In the genomic region with DNA sequence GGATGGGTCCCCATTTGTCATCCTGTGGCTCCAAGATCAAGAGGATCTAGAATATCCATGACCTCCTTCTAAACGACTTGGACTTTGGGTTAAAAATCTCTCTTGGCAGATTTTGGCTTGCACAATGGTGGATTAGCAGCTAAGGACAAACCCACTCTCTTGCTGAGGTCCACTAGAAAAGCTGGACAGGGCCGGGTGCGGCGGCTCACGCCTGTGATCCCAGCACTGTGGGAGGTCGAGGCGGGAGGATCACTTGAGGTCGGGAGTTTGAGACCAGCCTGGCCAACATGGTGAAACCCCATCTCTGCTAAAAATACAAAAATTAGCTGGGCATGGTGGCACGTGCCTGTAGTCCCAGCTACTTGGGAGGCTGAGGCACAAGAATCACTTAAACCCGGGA, we compare ENCODE assay signal across 8 cellular contexts. TPM values are rescaled to one million over a fixed set of nuclear protein-coding genes. Genes with fewer than 3 reads are reported as not detected.
A peak's percentile ranks its signal among the peaks of the same experiment; 100 is the strongest.
DNase-seq lines count a peak whose midpoint lies in the region; ATAC-seq, FAIRE-seq and TF ChIP-seq lines count a peak whose summit lies in the region.
"Not testable (repeated sequence)": the region's sequence is repeated elsewhere in the genome, so short reads cannot be mapped to it uniquely, and the experiment has no call there.

No MANE protein-coding gene starts in this region.

- H3K36me3 ChIP-seq in PC-3 (ENCODE audit: low read depth, low read length); endothelial cell of umbilical vein (ENCODE audit: control insufficient read depth in 2 of 2, extremely low read depth in 1 of 2, insufficient read depth in 2 of 2, low read length in 2 of 2); mesenchymal stem cell (ENCODE audit: control insufficient read depth in 1 of 2, insufficient read depth in 2 of 2, low read depth in 1 of 2, low read length in 2 of 2); psoas muscle (ENCODE audit: insufficient read depth in 1 of 2, low read depth in 1 of 2): not testable (repeated sequence)

- peak overlapping the region; percentile 64 for H2BK120ac ChIP-seq in mesenchymal stem cell (ENCODE audit: low read depth, low read length)

- H3K4me3 Mint-ChIP-seq in Calu3 (ENCODE audit: low read depth, unreplicated experiment); activated B cell treated with CpG ODN at 0.5 μM for 24 hours; glutamatergic neuron (ENCODE audit: unreplicated experiment); type B pancreatic cell: not testable (repeated sequence)

- H3K27ac Mint-ChIP-seq in Calu3 (ENCODE audit: unreplicated experiment) (peak overlapping the region; percentile 66), activated B cell treated with CpG ODN at 0.5 μM for 24 hours (peak overlapping the region; percentile 53), glutamatergic neuron (ENCODE audit: unreplicated experiment) (peak overlapping the region; percentile 43), type B pancreatic cell (peak overlapping the region; percentile 87)

- not testable (repeated sequence) for TF ChIP-seq POLR2A in endothelial cell of umbilical vein (IDR thresholded peaks at IDR 0.05; ENCODE audit: low read depth, low read length)

- H3K79me2 ChIP-seq in PC-3 (ENCODE audit: low read length); endothelial cell of umbilical vein (ENCODE audit: control insufficient read depth, insufficient read depth, low read length): not testable (repeated sequence)

- 88% methylated on average over 10 of the region's 10 CpGs for WGBS in mesenchymal stem cell
- 66 to 86% (median 75%) methylated on average over 10 of the region's 10 CpGs for WGBS in psoas muscle, 3 donors

- not testable (repeated sequence) for H4K8ac ChIP-seq in mesenchymal stem cell (ENCODE audit: low read length)

- H3K9me1 ChIP-seq in endothelial cell of umbilical vein (replicated peaks; ENCODE audit: control insufficient read depth, extremely low read depth, insufficient read depth, low read length), result not testable (repeated sequence)

- H3K36me3 Mint-ChIP-seq in Calu3 (ENCODE audit: insufficient read depth, unreplicated experiment); glutamatergic neuron (ENCODE audit: unreplicated experiment); type B pancreatic cell: not testable (repeated sequence)
- peaks cover 21% of the 10 kb centered on the region for H3K36me3 Mint-ChIP-seq in activated B cell treated with CpG ODN at 0.5 μM for 24 hours (ENCODE audit: low read depth)

- not testable (repeated sequence) for FAIRE-seq in endothelial cell of umbilical vein (lab: Jason Lieb, UNC)

- H3K14ac ChIP-seq in mesenchymal stem cell (ENCODE audit: low read length in 2 of 2), result not testable (repeated sequence)

- H3K4ac ChIP-seq in mesenchymal stem cell (ENCODE audit: low read depth in 1 of 2, low read length in 2 of 2), result peak overlapping the region in 1 of 2 experiments; percentile 4

- H3K4me1 ChIP-seq in PC-3 (ENCODE audit: insufficient read depth, low read length) (peaks cover 46% of the 10 kb centered on the region), endothelial cell of umbilical vein (ENCODE audit: control insufficient read depth, extremely low read depth, insufficient read depth, low read length) (peaks cover 39% of the 10 kb centered on the region)
- H3K4me1 ChIP-seq in mesenchymal stem cell (ENCODE audit: control insufficient read depth, insufficient read depth, low read depth, low read length); psoas muscle: not testable (repeated sequence)

- H3K9ac ChIP-seq in PC-3 (ENCODE audit: low read length); mesenchymal stem cell (ENCODE audit: low read length): not testable (repeated sequence)
- H3K9ac ChIP-seq in endothelial cell of umbilical vein (replicated peaks; ENCODE audit: extremely low read depth, insufficient read depth, low read length), result peak overlapping the region; percentile 16

- H3K4me1 Mint-ChIP-seq in Calu3 (ENCODE audit: low read depth, unreplicated experiment), result peaks cover 36% of the 10 kb centered on the region
- H3K4me1 Mint-ChIP-seq in activated B cell treated with CpG ODN at 0.5 μM for 24 hours, result peaks cover 25% of the 10 kb centered on the region
- H3K4me1 Mint-ChIP-seq in glutamatergic neuron (ENCODE audit: low read depth, unreplicated experiment); type B pancreatic cell (ENCODE audit: unreplicated experiment): not testable (repeated sequence)

- H3K79me1 ChIP-seq in mesenchymal stem cell (replicated peaks; ENCODE audit: low read length, poor library complexity, severe bottlenecking), result not testable (repeated sequence)

- H3K27ac ChIP-seq in PC-3 (ENCODE audit: low read length) (peak overlapping the region; percentile 77), endothelial cell of umbilical vein (ENCODE audit: insufficient read depth, low read depth, low read length) (peak overlapping the region; percentile 75), psoas muscle (peak overlapping the region; percentile 46)
- not testable (repeated sequence) for H3K27ac ChIP-seq in mesenchymal stem cell (ENCODE audit: low read length, poor library complexity, severe bottlenecking)

- H3K4me2 ChIP-seq in PC-3 (ENCODE audit: low read length), result peak overlapping the region; percentile 50; the same call in 1 of the 2 replicates
- not testable (repeated sequence) for H3K4me2 ChIP-seq in endothelial cell of umbilical vein (ENCODE audit: insufficient read depth, low read length); mesenchymal stem cell (ENCODE audit: low read length, poor library complexity, severe bottlenecking)

- H3K23ac ChIP-seq in mesenchymal stem cell (ENCODE audit: low read length in 2 of 2), result not testable (repeated sequence)

- not testable (repeated sequence) for DNase-seq in Calu3; PC-3; activated B cell treated with CpG ODN at 0.5 μM for 24 hours; endothelial cell of umbilical vein (ENCODE audit: low read depth, low spot score); glutamatergic neuron; mesenchymal stem cell; type B pancreatic cell (ENCODE audit: extremely low spot score, unreplicated experiment)
- peak in 1 of 2 donors; percentile 37 for DNase-seq in psoas muscle

- not testable (repeated sequence) for BruUV-seq in Calu3 (replicated peaks; lab: Mats Ljungman, UMichigan)
- BruUV-seq in PC-3 (replicated peaks; lab: Mats Ljungman, UMichigan) (TSS peak; percentile 92), endothelial cell of umbilical vein (replicated peaks; lab: Mats Ljungman, UMichigan) (TSS peak; percentile 85)

- not testable (repeated sequence) for H2BK12ac ChIP-seq in mesenchymal stem cell (ENCODE audit: low read length in 2 of 2)

- H4K20me1 ChIP-seq in PC-3 (ENCODE audit: low read length); endothelial cell of umbilical vein (replicated peaks; ENCODE audit: control insufficient read depth, extremely low read depth, insufficient read depth, low read length): not testable (repeated sequence)

- peak overlapping the region; percentile 50 for H4K91ac ChIP-seq in mesenchymal stem cell (ENCODE audit: low read length)

- H3K27me3 Mint-ChIP-seq in Calu3 (ENCODE audit: unreplicated experiment); activated B cell treated with CpG ODN at 0.5 μM for 24 hours; glutamatergic neuron (ENCODE audit: unreplicated experiment); type B pancreatic cell: not testable (repeated sequence)

- dilution Hi-C loops in endothelial cell of umbilical vein (cut with MboI; ENCODE audit: extremely low pct_ligation_motif_present, low sequenced_read_pairs), result not testable (repeated sequence)

- H3K9me3 Mint-ChIP-seq in Calu3 (ENCODE audit: low read depth, unreplicated experiment); activated B cell treated with CpG ODN at 0.5 μM for 24 hours; glutamatergic neuron (ENCODE audit: unreplicated experiment); type B pancreatic cell: not testable (repeated sequence)

- H2AFZ ChIP-seq in PC-3 (ENCODE audit: low read length); endothelial cell of umbilical vein (ENCODE audit: low read depth, low read length); mesenchymal stem cell (ENCODE audit: low read depth, low read length): not testable (repeated sequence)

- not testable (repeated sequence) for H3F3A ChIP-seq in PC-3 (ENCODE audit: low read length, unreplicated experiment)

- not testable (repeated sequence) for H2BK5ac ChIP-seq in mesenchymal stem cell (ENCODE audit: low read depth, low read length, poor library complexity, severe bottlenecking)

- peak overlapping the region; percentile 3 to 18 for H3K18ac ChIP-seq in mesenchymal stem cell (ENCODE audit: low read depth in 1 of 2, low read length in 2 of 2)

- H3K9me3 ChIP-seq in PC-3 (ENCODE audit: low read length); endothelial cell of umbilical vein (replicated peaks; ENCODE audit: control insufficient read depth, insufficient read depth, low read length); mesenchymal stem cell (ENCODE audit: control insufficient read depth, low read length); psoas muscle: not testable (repeated sequence)

- not testable (repeated sequence) for H3K9me2 ChIP-seq in PC-3 (replicated peaks; ENCODE audit: low read length)

- not testable (repeated sequence) for H2BK15ac ChIP-seq in mesenchymal stem cell (ENCODE audit: low read depth, poor library complexity, severe bottlenecking)

- POLR2A ChIA-PET in PC-3 (lab: Charles Lee; ENCODE audit: unreplicated experiment), result interaction anchor here (0.6 to 1.5 kb wide), 5 partner anchors 11 to 97 kb away, joined by 3 to 8 read pairs (median 3); partner anchors contain the start of gene GADD45B
- POLR2A ChIA-PET in activated B cell treated with CpG ODN at 0.5 μM for 24 hours (lab: Charles Lee), result interaction anchor here (2.8 kb wide), 1 partner anchor 54 kb away, joined by 12 read pairs; the partner anchor contains the start of gene GADD45B
- POLR2A ChIA-PET in endothelial cell of umbilical vein (lab: Charles Lee), result interaction anchor here (2.1 to 3.7 kb wide), 2 partner anchors 11 to 54 kb away, joined by 9 to 23 read pairs; partner anchors contain the start of gene GADD45B

- TF ChIP-seq CTCF in Calu3 (IDR thresholded peaks at IDR 0.05; ENCODE audit: unreplicated experiment); PC-3 (conservative IDR thresholded peaks at IDR 0.05; ENCODE audit: low read depth, low read length); activated B cell treated with CpG ODN at 0.5 μM for 24 hours (IDR thresholded peaks at IDR 0.05); endothelial cell of umbilical vein (IDR thresholded peaks at IDR 0.05; ENCODE audit: extremely low read depth in 1 of 2, insufficient read depth in 1 of 2, low read depth in 1 of 2, low read length in 2 of 2); glutamatergic neuron (IDR thresholded peaks at IDR 0.05; ENCODE audit: partially characterized antibody, unreplicated experiment); psoas muscle (IDR thresholded peaks at IDR 0.05); type B pancreatic cell (conservative IDR thresholded peaks at IDR 0.05): not testable (repeated sequence)

- not testable (repeated sequence) for H3K4me3 ChIP-seq in PC-3 (ENCODE audit: low read length); endothelial cell of umbilical vein (replicated peaks in 1 of 3; ENCODE audit: insufficient read depth in 1 of 3, low read depth in 1 of 3, low read length in 3 of 3); mesenchymal stem cell (ENCODE audit: insufficient read depth in 1 of 2, low read depth in 1 of 2, low read length in 2 of 2); psoas muscle

- not testable (repeated sequence) for H3K27me3 ChIP-seq in PC-3 (ENCODE audit: low read length); endothelial cell of umbilical vein (ENCODE audit: control insufficient read depth in 2 of 2, insufficient read depth in 2 of 2, low read length in 2 of 2); mesenchymal stem cell (ENCODE audit: control insufficient read depth in 1 of 2, insufficient read depth in 1 of 2, low read length in 2 of 2); psoas muscle (ENCODE audit: insufficient read depth in 3 of 3, low read length in 2 of 3)

- intact Hi-C loops in Calu3 (cut with micrococcal nuclease; ENCODE audit: unreplicated experiment); PC-3 (cut with micrococcal nuclease); activated B cell treated with CpG ODN at 0.5 μM for 24 hours (cut with micrococcal nuclease); psoas muscle (cut with DNase I): not testable (repeated sequence)
- intact Hi-C loops in endothelial cell of umbilical vein (cut with micrococcal nuclease), result loop anchor here (1.0 kb wide), 1 partner anchor 35 kb away; no protein-coding TSS in a partner anchor

- CTCF ChIA-PET in Calu3 (lab: Charles Lee) (interaction anchor here (0.9 to 1.6 kb wide), 4 partner anchors 11 to 54 kb away, joined by 3 to 5 read pairs (median 4); partner anchors contain the start of gene GADD45B), PC-3 (lab: Charles Lee) (interaction anchor here (0.9 kb wide), 1 partner anchor 11 kb away, joined by 9 read pairs; no protein-coding TSS in a partner anchor), activated B cell treated with CpG ODN at 0.5 μM for 24 hours (lab: Charles Lee) (interaction anchor here (1.2 kb wide), 1 partner anchor 81 kb away, joined by 3 read pairs; no protein-coding TSS in a partner anchor), endothelial cell of umbilical vein (lab: Charles Lee) (interaction anchor here (1.1 to 2.8 kb wide), 5 partner anchors 12 to 52 kb away, joined by 3 to 19 read pairs (median 4); no protein-coding TSS in a partner anchor)

- H2AK5ac ChIP-seq in mesenchymal stem cell (ENCODE audit: low read length, severe bottlenecking), result peak overlapping the region; percentile 22

- not testable (repeated sequence) for ATAC-seq in PC-3; activated B cell treated with CpG ODN at 0.5 μM for 24 hours (ENCODE audit: low read depth)
- ATAC-seq in psoas muscle, result peak in 2 of 4 donors; percentile 12 to 30

RNA-seq across cellular contexts. Expression of gene GADD45B, which starts 54.0 kb away (rescaled TPM):
- total RNA-seq in Calu3 (2022), result 26.3 and 36.5 TPM in 2 replicates
- 137 and 154 TPM in 2 replicates for total RNA-seq in PC-3 (2014; rRNA removed)
- total RNA-seq in activated B cell treated with CpG ODN at 0.5 μM for 24 hours, result 291 and 302 TPM in 2 replicates
- total RNA-seq in endothelial cell of umbilical vein, result 61.3 and 75.9 TPM in 2 replicates
- 249 and 267 TPM in 2 replicates for polyA plus RNA-seq in endothelial cell of umbilical vein
- 162 and 222 TPM in 2 replicates for polyA plus RNA-seq in endothelial cell of umbilical vein (2011; cell fraction: cytosol; rRNA removed)
- 291 and 446 TPM in 2 replicates for polyA plus RNA-seq in endothelial cell of umbilical vein (2011; cell fraction: nucleus; rRNA removed)
- 38.1 and 69.3 TPM in 2 replicates for polyA plus RNA-seq in endothelial cell of umbilical vein (2012)
- 101 and 128 TPM in 2 replicates for polyA minus RNA-seq in endothelial cell of umbilical vein
- polyA minus RNA-seq in endothelial cell of umbilical vein (2011; cell fraction: cytosol; rRNA and poly(A)+ RNA removed), result 61.3 TPM
- polyA minus RNA-seq in endothelial cell of umbilical vein (2011; cell fraction: nucleus; rRNA and poly(A)+ RNA removed), result 110 and 238 TPM in 2 replicates
- 3.8 TPM for total RNA-seq in glutamatergic neuron (ENCODE audit: unreplicated experiment)
- 57.8 TPM for polyA plus RNA-seq in mesenchymal stem cell (2013, experiment 1 of 2)
- 51.9 TPM for polyA plus RNA-seq in mesenchymal stem cell (2013, experiment 2 of 2)
- 10 to 100 TPM; 10.9 to 63.1 (median 25.6) TPM for total RNA-seq in psoas muscle
- 10 to 100 TPM; 14.1 to 94.1 (median 19.3) TPM for polyA plus RNA-seq in psoas muscle
- total RNA-seq in type B pancreatic cell (ENCODE audit: low replicate concordance), result 31.1 and 67.3 TPM in 2 replicates
